Comparison of ENCODE assay signal across 24 cellular contexts in genomic region chr7:38328814-38329213, GRCh38.
"Had no signal": no experiment of that assay in that cellular context is flagged by ENCODE, and none has a peak within 500 bp of the region (broad histone marks: within the 10 kb centered on the region; RNA-seq: fewer than 3 reads in every experiment).

No MANE protein-coding gene starts in this region.

- H3K9me3 ChIP-seq: SK-N-SH had no signal

- H3K27ac ChIP-seq: KMS-11, RWPE1 had no signal

- ATAC-seq: HepG2, Panc1, PC-3 had no signal

- DNase-seq: IMR-90; Kasumi-1; MM.1S; NCI-H1092 treated with DMSO at 0.1 percent for 48 hours; NCI-H1436; NCI-H187; NCI-H2029; NCI-H2081 treated with DMSO at 0.1 percent for 48 hours; NCI-H2171; NCI-H226; NCI-H446; NCI-H510A; NCI-H524 treated with DMSO at 0.1 percent for 48 hours; NCI-H69; NCI-H774; NK-92 treated with Interleukin-12 subunit alpha and Interleukin-12 subunit beta, amount 100 ng/mL, for 24 hours; PC-3; SHP77; SK-N-SH; SW 1271 had no signal
